Comparison of ENCODE assay signal across 16 cellular contexts in genomic region chr2:136534817-136535216, GRCh38.
DNase-seq lines count a peak whose midpoint lies in the region; ATAC-seq and TF ChIP-seq lines count a peak whose summit lies in the region.
"Had no signal": no experiment of that assay in that cellular context is flagged by ENCODE, and none has a peak within 500 bp of the region (broad histone marks: within the 10 kb centered on the region; RNA-seq: fewer than 3 reads in every experiment).

No MANE protein-coding gene starts in this region.

- H3K79me2 ChIP-seq in H9 (ENCODE audit: insufficient read depth, low read length): no peaks in the 10 kb centered on the region
- H3K79me2 ChIP-seq in SK-N-SH (ENCODE audit: insufficient read depth): no peaks in the 10 kb centered on the region

- POLR2A ChIA-PET in SK-N-SH (lab: Yijun Ruan, JAX): no interaction called here

- H2BK5ac ChIP-seq in H9 (ENCODE audit: insufficient read length, low read length) (no peak overlapping the region), neuronal stem cell (ENCODE audit: low read length) (no peak overlapping the region)

- H2AFZ ChIP-seq in H9 (ENCODE audit: low read length) (no peak overlapping the region), neuronal stem cell (ENCODE audit: low read length) (no peak overlapping the region), SK-N-SH (ENCODE audit: low read depth) (no peak overlapping the region)
- H2AFZ ChIP-seq: GM23338 had no signal

- H3K27ac ChIP-seq in H9 (ENCODE audit: insufficient read length, low read depth, low read length) (no peak overlapping the region), neuronal stem cell (replicated peaks; ENCODE audit: low read length) (no peak overlapping the region), SK-N-SH (ENCODE audit: low read depth in 2 of 2, low read length in 1 of 2) (no peak overlapping the region)
- H3K27ac ChIP-seq: BLaER1, HL-60 had no signal

- H2BK15ac ChIP-seq in H9 (ENCODE audit: low read depth, low read length) (no peak overlapping the region), neuronal stem cell (ENCODE audit: low read length) (no peak overlapping the region)

- peaks cover 23% of the 10 kb centered on the region for H3K27me3 Mint-ChIP-seq in H9 (ENCODE audit: low read depth)

- no peak overlapping the region for H3K4me2 ChIP-seq in H9 (ENCODE audit: insufficient read depth, insufficient read length, low read length)
- no peak overlapping the region for H3K4me2 ChIP-seq in neuronal stem cell (ENCODE audit: insufficient read depth, low read length, poor library complexity, severe bottlenecking)
- no peak overlapping the region for H3K4me2 ChIP-seq in SK-N-SH
- H3K4me2 ChIP-seq: BLaER1, GM23338 had no signal

- H3K18ac ChIP-seq in H9 (ENCODE audit: insufficient read length, low read depth, low read length) (no peak overlapping the region), neuronal stem cell (ENCODE audit: low read length) (peak overlapping the region; percentile 42)

- TF ChIP-seq RAD21 in SK-N-SH (IDR thresholded peaks at IDR 0.05; ENCODE audit: low read length): no peak

- no peak overlapping the region for H3K23ac ChIP-seq in H9 (ENCODE audit: insufficient read length, low read depth, low read length)
- H3K23ac ChIP-seq in neuronal stem cell (ENCODE audit: low read depth, low read length, poor library complexity): no peak overlapping the region

- no peak for TF ChIP-seq CTCF in H9 (conservative IDR thresholded peaks at IDR 0.05)
- no peak for TF ChIP-seq CTCF in SK-N-SH (IDR thresholded peaks at IDR 0.05)

- no peak overlapping the region for H3K4me3 ChIP-seq in neuronal stem cell (ENCODE audit: low read length in 2 of 2)
- H3K4me3 ChIP-seq in SK-N-SH (ENCODE audit: low read depth in 2 of 2, low read length in 1 of 2): no peak overlapping the region
- H3K4me3 ChIP-seq: BLaER1, GM23338 had no signal

- no peaks in the 10 kb centered on the region for H3K9me2 ChIP-seq in SK-N-SH

- H2BK120ac ChIP-seq in H9 (ENCODE audit: low read depth, low read length, poor library complexity, severe bottlenecking): no peak overlapping the region
- H2BK120ac ChIP-seq in neuronal stem cell (ENCODE audit: low read depth, low read length): no peak overlapping the region

- H2AK5ac ChIP-seq in H9 (ENCODE audit: insufficient read length, low read length) (no peak overlapping the region), neuronal stem cell (ENCODE audit: low read depth, low read length) (no peak overlapping the region)

- H3K79me1 ChIP-seq in H9 (ENCODE audit: insufficient read depth, low read depth, low read length, poor library complexity, severe bottlenecking) (no peaks in the 10 kb centered on the region), neuronal stem cell (ENCODE audit: low read depth, low read length) (no peaks in the 10 kb centered on the region)

- H3K9me3 Mint-ChIP-seq in H9: no peaks in the 10 kb centered on the region
- H3K9me3 Mint-ChIP-seq: GM23338 had no signal

- H3T11ph ChIP-seq in H9 (ENCODE audit: low read length): no peak overlapping the region

- H3K14ac ChIP-seq in H9 (ENCODE audit: insufficient read depth, low read length) (peak overlapping the region; percentile 20; the same call in 1 of the 2 replicates), neuronal stem cell (ENCODE audit: low read length) (no peak overlapping the region)

- H2BK12ac ChIP-seq in H9 (ENCODE audit: insufficient read length, low read depth, low read length): no peak overlapping the region
- H2BK12ac ChIP-seq in neuronal stem cell (ENCODE audit: low read length): no peak overlapping the region

- CTCF ChIA-PET in SK-N-SH (lab: Yijun Ruan, JAX): no interaction called here

- H3K27ac Mint-ChIP-seq in H9: no peak overlapping the region
- H3K27ac Mint-ChIP-seq: CD4-positive, alpha-beta memory T cell; GM23338 had no signal

- no peak overlapping the region for H4K91ac ChIP-seq in H9 (ENCODE audit: insufficient read length, low read depth, low read length)
- no peak overlapping the region for H4K91ac ChIP-seq in neuronal stem cell (ENCODE audit: low read depth, low read length, poor library complexity)

- no peaks in the 10 kb centered on the region for H3K23me2 ChIP-seq in H9 (ENCODE audit: insufficient read length, low read depth, low read length, poor library complexity, severe bottlenecking)

- WGBS in H9 (ENCODE audit: extremely low coverage, insufficient read length, low lambda C conversion rate): no CpG with 5 or more reads among the region's 3 CpGs
- no CpG with 5 or more reads among the region's 3 CpGs for WGBS in neuronal stem cell (ENCODE audit: extremely low coverage in 2 of 2, insufficient read length in 2 of 2, insufficient replicate concordance in 1 of 2), 2 donors
- WGBS in SK-N-SH (ENCODE audit: low lambda C conversion rate): 6% methylated on average over 3 of the region's 3 CpGs

- H3K9me3 ChIP-seq in H9 (ENCODE audit: control insufficient read depth, low read depth, low read length) (no peaks in the 10 kb centered on the region), neuronal stem cell (replicated peaks in 1 of 2; ENCODE audit: control insufficient read depth in 2 of 2, insufficient read depth in 1 of 2, low read depth in 1 of 2, low read length in 2 of 2) (no peaks in the 10 kb centered on the region), SK-N-SH (no peaks in the 10 kb centered on the region; the same call in 1 of the 2 replicates)
- H3K9me3 ChIP-seq: BLaER1 had no signal

- intact Hi-C loops in Right ventricle myocardium superior (cut with DNase I) (no loop called here), left cardiac atrium (cut with DNase I) (loop anchor here in 1 of 2 donors (5.0 kb wide), 1 partner anchor 37 kb away; no protein-coding TSS in a partner anchor)

- ATAC-seq in Right ventricle myocardium superior (ENCODE audit: poor library complexity) (peak; percentile 89), left cardiac atrium (peak; percentile 91 to 92)
- ATAC-seq: GM23338 had no signal

- H3K4ac ChIP-seq in H9 (ENCODE audit: low read depth, low read length) (no peak overlapping the region), neuronal stem cell (ENCODE audit: low read length) (no peak overlapping the region)

- no peak for TF ChIP-seq EP300 in SK-N-SH (IDR thresholded peaks at IDR 0.05; ENCODE audit: borderline replicate concordance in 1 of 2, low read depth in 1 of 2, low read length in 1 of 2)

- H3K4me1 Mint-ChIP-seq in H9: no peaks in the 10 kb centered on the region
- H3K4me1 Mint-ChIP-seq: CD14-positive monocyte; CD4-positive, alpha-beta memory T cell; GM23338 had no signal

- DNase-seq in H9 (no peak), Right ventricle myocardium superior (peak; percentile 73), left cardiac atrium (peak; percentile 69), neuronal stem cell (ENCODE audit: low spot score) (no peak), SK-N-SH (no peak), HCEC 1CT (no peak), NK-92 (lab: John Stamatoyannopoulos, UW; ENCODE audit: unreplicated experiment) (no peak)
- DNase-seq: 8988T; CD4-positive, alpha-beta memory T cell; DMS153; DMS79; GDM1 had no signal

- no peak overlapping the region for H4K5ac ChIP-seq in H9 (ENCODE audit: insufficient read length, low read depth, low read length)

- H3K27me3 ChIP-seq in H9 (ENCODE audit: insufficient read depth, low read length): no peaks in the 10 kb centered on the region
- H3K27me3 ChIP-seq in neuronal stem cell (ENCODE audit: control insufficient read depth in 3 of 3, insufficient read depth in 3 of 3, low read depth in 1 of 3, low read length in 3 of 3): no peaks in the 10 kb centered on the region
- no peaks in the 10 kb centered on the region for H3K27me3 ChIP-seq in SK-N-SH (ENCODE audit: insufficient read depth)
- H3K27me3 ChIP-seq: BLaER1 had no signal

- H4K20me1 ChIP-seq in H9 (ENCODE audit: control insufficient read depth, insufficient read depth, insufficient read length): no peaks in the 10 kb centered on the region
- H4K20me1 ChIP-seq in SK-N-SH (ENCODE audit: insufficient read depth): no peaks in the 10 kb centered on the region
- H4K20me1 ChIP-seq: BLaER1 had no signal

- H4K8ac ChIP-seq in H9 (replicated peaks; ENCODE audit: insufficient read length, low read depth, low read length) (no peak overlapping the region), neuronal stem cell (ENCODE audit: low read depth, low read length) (no peak overlapping the region)

- no peaks in the 10 kb centered on the region for H3K4me1 ChIP-seq in H9 (ENCODE audit: insufficient read depth, low read length)
- no peaks in the 10 kb centered on the region for H3K4me1 ChIP-seq in neuronal stem cell (ENCODE audit: control insufficient read depth in 2 of 2, insufficient read depth in 1 of 2, low read depth in 1 of 2, low read length in 2 of 2)
- no peaks in the 10 kb centered on the region for H3K4me1 ChIP-seq in SK-N-SH (ENCODE audit: control insufficient read depth in 1 of 2, insufficient read depth in 2 of 2, low read depth in 1 of 2, low read length in 1 of 2)
- H3K4me1 ChIP-seq: BLaER1 had no signal

- H3K56ac ChIP-seq in H9 (ENCODE audit: insufficient read length, low read depth, low read length): no peak overlapping the region

- H3K9ac ChIP-seq in H9 (ENCODE audit: extremely low read depth, insufficient read length, low read length) (no peak overlapping the region), neuronal stem cell (ENCODE audit: low read depth, low read length, poor library complexity) (no peak overlapping the region), SK-N-SH (no peak overlapping the region)
- H3K9ac ChIP-seq: BLaER1 had no signal

- H3K36me3 ChIP-seq in neuronal stem cell (replicated peaks in 1 of 2; ENCODE audit: control insufficient read depth in 2 of 2, insufficient read depth in 2 of 2, low read length in 2 of 2): no peaks in the 10 kb centered on the region
- H3K36me3 ChIP-seq in SK-N-SH (replicated peaks in 1 of 2; ENCODE audit: control insufficient read depth in 1 of 2, insufficient read depth in 2 of 2, low read length in 1 of 2): no peaks in the 10 kb centered on the region
- H3K36me3 ChIP-seq: BLaER1 had no signal

- no peak overlapping the region for H2BK20ac ChIP-seq in H9 (ENCODE audit: low read depth, low read length, poor library complexity, severe bottlenecking)

- no peaks in the 10 kb centered on the region for H3F3A ChIP-seq in SK-N-SH (replicated peaks; ENCODE audit: insufficient read depth)

- no peak overlapping the region for H3K4me3 Mint-ChIP-seq in H9
- H3K4me3 Mint-ChIP-seq: CD14-positive monocyte; CD4-positive, alpha-beta memory T cell; GM23338 had no signal

- H3K36me3 Mint-ChIP-seq in H9 (ENCODE audit: insufficient read depth in 1 of 3, low read depth in 3 of 3): no peaks in the 10 kb centered on the region
- H3K36me3 Mint-ChIP-seq: CD14-positive monocyte; CD4-positive, alpha-beta memory T cell had no signal

TF ChIP-seq in SK-N-SH, 30 proteins besides CTCF, POLR2A, EP300 and RAD21 (continues in another document):
- TF ChIP-seq USF1 (IDR thresholded peaks at IDR 0.05; ENCODE audit: borderline replicate concordance, low read depth): no peak

Comparison
In these comparisons a context has a peak if more than half of its experiments do, and no peak if none do; other contexts are left out.
1. DNase-seq: peak in Right ventricle myocardium superior (single experiment) and left cardiac atrium (single experiment); none in H9 (single experiment), neuronal stem cell (single experiment), SK-N-SH (single experiment), HCEC 1CT (single experiment) and NK-92 (single experiment).